Comparison of ENCODE assay signal across 1 cellular context in genomic region chr9:101485873-101486692, GRCh38.
TF ChIP-seq lines count a peak whose summit lies in the region.

No MANE protein-coding gene starts in this region.

TF ChIP-seq in HEK293, 187 proteins besides CTCF, POLR2A, EP300 and RAD21 (continued from another document):
- TF ChIP-seq, protein P1, sequence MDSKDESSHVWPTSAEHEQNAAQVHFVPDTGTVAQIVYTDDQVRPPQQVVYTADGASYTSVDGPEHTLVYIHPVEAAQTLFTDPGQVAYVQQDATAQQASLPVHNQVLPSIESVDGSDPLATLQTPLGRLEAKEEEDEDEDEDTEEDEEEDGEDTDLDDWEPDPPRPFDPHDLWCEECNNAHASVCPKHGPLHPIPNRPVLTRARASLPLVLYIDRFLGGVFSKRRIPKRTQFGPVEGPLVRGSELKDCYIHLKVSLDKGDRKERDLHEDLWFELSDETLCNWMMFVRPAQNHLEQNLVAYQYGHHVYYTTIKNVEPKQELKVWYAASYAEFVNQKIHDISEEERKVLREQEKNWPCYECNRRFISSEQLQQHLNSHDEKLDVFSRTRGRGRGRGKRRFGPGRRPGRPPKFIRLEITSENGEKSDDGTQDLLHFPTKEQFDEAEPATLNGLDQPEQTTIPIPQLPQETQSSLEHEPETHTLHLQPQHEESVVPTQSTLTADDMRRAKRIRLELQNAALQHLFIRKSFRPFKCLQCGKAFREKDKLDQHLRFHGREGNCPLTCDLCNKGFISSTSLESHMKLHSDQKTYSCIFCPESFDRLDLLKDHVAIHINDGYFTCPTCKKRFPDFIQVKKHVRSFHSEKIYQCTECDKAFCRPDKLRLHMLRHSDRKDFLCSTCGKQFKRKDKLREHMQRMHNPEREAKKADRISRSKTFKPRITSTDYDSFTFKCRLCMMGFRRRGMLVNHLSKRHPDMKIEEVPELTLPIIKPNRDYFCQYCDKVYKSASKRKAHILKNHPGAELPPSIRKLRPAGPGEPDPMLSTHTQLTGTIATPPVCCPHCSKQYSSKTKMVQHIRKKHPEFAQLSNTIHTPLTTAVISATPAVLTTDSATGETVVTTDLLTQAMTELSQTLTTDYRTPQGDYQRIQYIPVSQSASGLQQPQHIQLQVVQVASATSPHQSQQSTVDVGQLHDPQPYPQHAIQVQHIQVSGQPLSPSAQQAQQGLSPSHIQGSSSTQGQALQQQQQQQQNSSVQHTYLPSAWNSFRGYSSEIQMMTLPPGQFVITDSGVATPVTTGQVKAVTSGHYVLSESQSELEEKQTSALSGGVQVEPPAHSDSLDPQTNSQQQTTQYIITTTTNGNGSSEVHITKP (tag by site-specific recombination; IDR thresholded peaks at IDR 0.05): peak; percentile 24; the same call in 1 of the 2 replicates
- TF ChIP-seq ZNF239 (tag by site-specific recombination; IDR thresholded peaks at IDR 0.05) (no peak), IKZF3 (tag by site-specific recombination; IDR thresholded peaks at IDR 0.05) (no peak), PATZ1 (tag by site-specific recombination; IDR thresholded peaks at IDR 0.05) (peak; percentile 28; the same call in 1 of the 2 replicates), ZBTB6 (tag by site-specific recombination; IDR thresholded peaks at IDR 0.05) (peak; percentile 65; the same call in 1 of the 2 replicates), ZNF391 (tag by site-specific recombination; IDR thresholded peaks at IDR 0.05; ENCODE audit: borderline replicate concordance, low read depth) (peak; percentile 23; the same call in 1 of the 2 replicates), ZNF341 (tag by site-specific recombination; IDR thresholded peaks at IDR 0.05; ENCODE audit: low read depth) (no peak), ZNF366 (tag by site-specific recombination; conservative IDR thresholded peaks at IDR 0.05) (0 out of 2 replicates have a peak, but pooled peaks have one; percentile 18), KLF8 (tag by site-specific recombination; IDR thresholded peaks at IDR 0.05) (peak; percentile 27; the same call in 1 of the 2 replicates), ZNF248 (tag by site-specific recombination; IDR thresholded peaks at IDR 0.05) (no peak), BCL11B (tag by site-specific recombination; IDR thresholded peaks at IDR 0.05; ENCODE audit: low read depth) (0 out of 2 replicates have a peak, but pooled peaks have one; percentile 14), ZSCAN23 (tag by site-specific recombination; IDR thresholded peaks at IDR 0.05) (no peak), SP2 (tag by site-specific recombination; IDR thresholded peaks at IDR 0.05) (peak; percentile 33)
- TF ChIP-seq, protein P2, sequence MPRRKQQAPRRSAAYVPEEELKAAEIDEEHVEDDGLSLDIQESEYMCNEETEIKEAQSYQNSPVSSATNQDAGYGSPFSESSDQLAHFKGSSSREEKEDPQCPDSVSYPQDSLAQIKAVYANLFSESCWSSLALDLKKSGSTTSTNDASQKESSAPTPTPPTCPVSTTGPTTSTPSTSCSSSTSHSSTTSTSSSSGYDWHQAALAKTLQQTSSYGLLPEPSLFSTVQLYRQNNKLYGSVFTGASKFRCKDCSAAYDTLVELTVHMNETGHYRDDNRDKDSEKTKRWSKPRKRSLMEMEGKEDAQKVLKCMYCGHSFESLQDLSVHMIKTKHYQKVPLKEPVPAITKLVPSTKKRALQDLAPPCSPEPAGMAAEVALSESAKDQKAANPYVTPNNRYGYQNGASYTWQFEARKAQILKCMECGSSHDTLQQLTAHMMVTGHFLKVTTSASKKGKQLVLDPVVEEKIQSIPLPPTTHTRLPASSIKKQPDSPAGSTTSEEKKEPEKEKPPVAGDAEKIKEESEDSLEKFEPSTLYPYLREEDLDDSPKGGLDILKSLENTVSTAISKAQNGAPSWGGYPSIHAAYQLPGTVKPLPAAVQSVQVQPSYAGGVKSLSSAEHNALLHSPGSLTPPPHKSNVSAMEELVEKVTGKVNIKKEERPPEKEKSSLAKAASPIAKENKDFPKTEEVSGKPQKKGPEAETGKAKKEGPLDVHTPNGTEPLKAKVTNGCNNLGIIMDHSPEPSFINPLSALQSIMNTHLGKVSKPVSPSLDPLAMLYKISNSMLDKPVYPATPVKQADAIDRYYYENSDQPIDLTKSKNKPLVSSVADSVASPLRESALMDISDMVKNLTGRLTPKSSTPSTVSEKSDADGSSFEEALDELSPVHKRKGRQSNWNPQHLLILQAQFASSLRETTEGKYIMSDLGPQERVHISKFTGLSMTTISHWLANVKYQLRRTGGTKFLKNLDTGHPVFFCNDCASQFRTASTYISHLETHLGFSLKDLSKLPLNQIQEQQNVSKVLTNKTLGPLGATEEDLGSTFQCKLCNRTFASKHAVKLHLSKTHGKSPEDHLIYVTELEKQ (tag by site-specific recombination; IDR thresholded peaks at IDR 0.05; ENCODE audit: borderline replicate concordance): no peak
